13 cellular contexts compared by ENCODE assay signal in the genomic region with DNA sequence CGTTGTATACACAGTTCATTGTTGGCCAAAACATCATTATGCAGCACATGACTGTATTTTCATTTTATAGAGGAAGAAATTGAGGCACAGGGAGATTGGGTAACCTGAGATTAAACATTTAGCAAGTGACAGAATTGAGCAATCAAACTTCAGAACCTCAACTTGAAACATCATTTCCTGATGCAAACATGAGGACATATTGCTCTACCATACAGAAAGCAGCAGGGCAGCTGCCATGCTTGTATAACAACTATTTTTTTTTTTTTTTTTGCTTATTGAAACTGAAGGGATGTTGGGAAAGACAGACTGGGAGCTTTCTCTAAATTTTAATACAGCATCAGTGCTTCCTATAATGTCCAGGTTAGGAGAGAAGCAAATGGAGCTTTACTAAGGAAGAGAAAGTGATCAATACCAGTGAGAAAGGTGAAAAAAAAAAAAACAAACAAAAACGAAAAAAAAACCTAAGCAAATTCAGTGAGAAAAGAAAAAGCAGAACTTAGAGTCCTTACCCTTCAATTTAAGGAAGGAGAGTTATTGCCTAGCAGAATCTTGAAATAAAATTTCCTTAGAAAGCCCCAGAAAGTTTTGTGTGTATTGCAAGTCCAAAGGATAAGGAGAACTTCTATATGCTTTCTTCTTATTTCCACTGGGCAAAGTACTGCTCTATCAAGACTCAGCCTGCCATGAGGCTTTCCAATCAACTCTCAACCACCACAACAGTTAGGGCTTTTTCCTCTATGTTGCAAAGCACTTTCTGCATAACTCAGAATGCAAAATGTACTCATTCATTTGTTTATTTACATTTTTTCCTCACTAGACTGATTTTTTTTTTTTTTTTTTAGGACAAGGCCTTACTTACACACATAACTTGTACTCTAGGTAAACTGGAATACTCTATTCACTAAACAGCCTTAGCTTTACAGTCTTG. TPM values are rescaled to one million over a fixed set of nuclear protein-coding genes. Genes with fewer than 3 reads are reported as not detected.
DNase-seq lines count a peak whose midpoint lies in the region; ATAC-seq and TF ChIP-seq lines count a peak whose summit lies in the region.
"Had no signal": no experiment of that assay in that cellular context is flagged by ENCODE, and none has a peak within 500 bp of the region (broad histone marks: within the 10 kb centered on the region; RNA-seq: fewer than 3 reads in every experiment).

No MANE protein-coding gene starts in this region.

- peaks cover 20% of the 10 kb centered on the region for H3K9me3 Mint-ChIP-seq in activated CD4-positive, alpha-beta T cell treated with anti-CD3 and anti-CD28 coated beads for 36 hours (ENCODE audit: low read depth)
- H3K9me3 Mint-ChIP-seq in IgD-negative memory B cell (peaks cover 2 to 15% (median 9%) of the 10 kb centered on the region in 3 donors), progenitor cell of endocrine pancreas (ENCODE audit: low read depth) (peaks cover 14% of the 10 kb centered on the region)
- peaks cover 9% of the 10 kb centered on the region for H3K9me3 Mint-ChIP-seq in activated T-helper 1 cell treated with anti-CD3 and anti-CD28 coated beads, Interleukin-12 subunit alpha, Interleukin-12 subunit beta, Interleukin-2, Interleukin-4 antibody, amounts not matched to agents 30 ng/mL and 10 ng/mL and 1 ng/mL, durations not matched to agents 14 hours and 24 hours and 36 hours

- POLR2A ChIA-PET in activated CD4-positive, alpha-beta T cell treated with anti-CD3 and anti-CD28 coated beads for 36 hours (lab: Charles Lee), result interaction anchor here (1.7 kb wide), 2 partner anchors 9 to 21 kb away, joined by 6 to 8 read pairs; a partner anchor contains a TSS

- intact Hi-C loops in activated CD4-positive, alpha-beta T cell treated with anti-CD3 and anti-CD28 coated beads for 36 hours (cut with DNase I, micrococcal nuclease), result no loop called here
- intact Hi-C loops in activated T-helper 1 cell treated with anti-CD3 and anti-CD28 coated beads, Interleukin-12 subunit alpha, Interleukin-12 subunit beta, Interleukin-2, Interleukin-4 antibody, amounts not matched to agents 30 ng/mL and 10 ng/mL and 1 ng/mL, durations not matched to agents 14 hours and 24 hours and 36 hours (cut with micrococcal nuclease), result no loop called here

- ATAC-seq in activated CD4-positive, alpha-beta T cell treated with anti-CD3 and anti-CD28 coated beads for 36 hours, result peak; percentile 45
- ATAC-seq in GM18873 (IDR thresholded peaks at IDR 0.05; ENCODE audit: low FRiP score, unreplicated experiment) (no peak), HG03196 (IDR thresholded peaks at IDR 0.05; ENCODE audit: unreplicated experiment) (no peak)

- TF ChIP-seq CTCF in progenitor cell of endocrine pancreas (IDR thresholded peaks at IDR 0.05; ENCODE audit: unreplicated experiment), result no peak

- in situ Hi-C loops in KBM-7 (cut with MboI; ENCODE audit: low pct_unique_long_range_greater_than_20kb, low sequenced_read_pairs), result no loop called here

- peak overlapping the region; percentile 90 for H3K27ac Mint-ChIP-seq in activated CD4-positive, alpha-beta T cell treated with anti-CD3 and anti-CD28 coated beads for 36 hours
- peak overlapping the region; percentile 54 to 82 (median 76) for H3K27ac Mint-ChIP-seq in IgD-negative memory B cell
- H3K27ac Mint-ChIP-seq in activated T-helper 1 cell treated with anti-CD3 and anti-CD28 coated beads, Interleukin-12 subunit alpha, Interleukin-12 subunit beta, Interleukin-2, Interleukin-4 antibody, amounts not matched to agents 30 ng/mL and 10 ng/mL and 1 ng/mL, durations not matched to agents 14 hours and 24 hours and 36 hours, result peak overlapping the region; percentile 31
- no peak overlapping the region for H3K27ac Mint-ChIP-seq in progenitor cell of endocrine pancreas

- DNase-seq in activated CD4-positive, alpha-beta T cell treated with anti-CD3 and anti-CD28 coated beads for 36 hours, result no peak
- no peak for DNase-seq in activated CD4-positive, alpha-beta T cell treated with anti-CD3 and anti-CD28 coated beads, Interleukin-2, amount 50 U/mL, for 48 hours
- DNase-seq in activated T-helper 1 cell treated with anti-CD3 and anti-CD28 coated beads, Interleukin-12 subunit alpha, Interleukin-12 subunit beta, Interleukin-2, Interleukin-4 antibody, amounts not matched to agents 30 ng/mL and 10 ng/mL and 1 ng/mL, durations not matched to agents 14 hours and 24 hours and 36 hours (ENCODE audit: low spot score), result no peak
- DNase-seq in progenitor cell of endocrine pancreas (ENCODE audit: low spot score, unreplicated experiment), result no peak
- no peak for DNase-seq in KBM-7
- DNase-seq: caudate nucleus; foreskin fibroblast; kidney glomerular epithelial cell; NCI-H510A; stimulated activated CD4-positive, alpha-beta T cell treated with anti-CD3 and anti-CD28 coated beads, Interleukin-15, amount 100 ng/mL, for 24 hours had no signal

- H3K36me3 Mint-ChIP-seq in activated CD4-positive, alpha-beta T cell treated with anti-CD3 and anti-CD28 coated beads for 36 hours (ENCODE audit: low read depth), result peaks cover 64% of the 10 kb centered on the region
- H3K36me3 Mint-ChIP-seq in IgD-negative memory B cell, result peaks cover 13% of the 10 kb centered on the region
- peaks cover 33% of the 10 kb centered on the region for H3K36me3 Mint-ChIP-seq in activated T-helper 1 cell treated with anti-CD3 and anti-CD28 coated beads, Interleukin-12 subunit alpha, Interleukin-12 subunit beta, Interleukin-2, Interleukin-4 antibody, amounts not matched to agents 30 ng/mL and 10 ng/mL and 1 ng/mL, durations not matched to agents 14 hours and 24 hours and 36 hours (ENCODE audit: low read depth)
- peaks cover 26% of the 10 kb centered on the region for H3K36me3 Mint-ChIP-seq in progenitor cell of endocrine pancreas (ENCODE audit: insufficient read depth)

- CTCF ChIA-PET in activated CD4-positive, alpha-beta T cell treated with anti-CD3 and anti-CD28 coated beads for 36 hours (lab: Charles Lee), result interaction anchor here (0.8 to 1.6 kb wide), 9 partner anchors 8 to 742 kb away, joined by 3 to 5 read pairs (median 3); no protein-coding TSS in a partner anchor

- H3K4me1 Mint-ChIP-seq in activated CD4-positive, alpha-beta T cell treated with anti-CD3 and anti-CD28 coated beads for 36 hours, result peaks cover 67% of the 10 kb centered on the region
- H3K4me1 Mint-ChIP-seq in IgD-negative memory B cell (peaks cover 32 to 35% (median 34%) of the 10 kb centered on the region in 3 donors), progenitor cell of endocrine pancreas (ENCODE audit: low read depth) (peaks cover 42% of the 10 kb centered on the region)
- H3K4me1 Mint-ChIP-seq in activated T-helper 1 cell treated with anti-CD3 and anti-CD28 coated beads, Interleukin-12 subunit alpha, Interleukin-12 subunit beta, Interleukin-2, Interleukin-4 antibody, amounts not matched to agents 30 ng/mL and 10 ng/mL and 1 ng/mL, durations not matched to agents 14 hours and 24 hours and 36 hours (ENCODE audit: low read depth), result peaks cover 46% of the 10 kb centered on the region

- H3K4me3 Mint-ChIP-seq in activated CD4-positive, alpha-beta T cell treated with anti-CD3 and anti-CD28 coated beads for 36 hours, result peak overlapping the region; percentile 27
- H3K4me3 Mint-ChIP-seq in IgD-negative memory B cell, result peak overlapping the region in 3 of 4 donors; percentile 5 to 65 (median 39)
- no peak overlapping the region for H3K4me3 Mint-ChIP-seq in activated T-helper 1 cell treated with anti-CD3 and anti-CD28 coated beads, Interleukin-12 subunit alpha, Interleukin-12 subunit beta, Interleukin-2, Interleukin-4 antibody, amounts not matched to agents 30 ng/mL and 10 ng/mL and 1 ng/mL, durations not matched to agents 14 hours and 24 hours and 36 hours
- H3K4me3 Mint-ChIP-seq in progenitor cell of endocrine pancreas (ENCODE audit: low read depth), result peak overlapping the region; percentile 12

- H3K27me3 Mint-ChIP-seq in activated CD4-positive, alpha-beta T cell treated with anti-CD3 and anti-CD28 coated beads for 36 hours, result no peaks in the 10 kb centered on the region
- H3K27me3 Mint-ChIP-seq in IgD-negative memory B cell, result no peaks in the 10 kb centered on the region
- no peaks in the 10 kb centered on the region for H3K27me3 Mint-ChIP-seq in activated T-helper 1 cell treated with anti-CD3 and anti-CD28 coated beads, Interleukin-12 subunit alpha, Interleukin-12 subunit beta, Interleukin-2, Interleukin-4 antibody, amounts not matched to agents 30 ng/mL and 10 ng/mL and 1 ng/mL, durations not matched to agents 14 hours and 24 hours and 36 hours (ENCODE audit: insufficient read depth)
- no peaks in the 10 kb centered on the region for H3K27me3 Mint-ChIP-seq in progenitor cell of endocrine pancreas

RNA-seq across cellular contexts. Expression of a gene that starts 21.6 kb away (rescaled TPM):
- total RNA-seq in activated CD4-positive, alpha-beta T cell treated with anti-CD3 and anti-CD28 coated beads for 36 hours, result 100 to 1,000 TPM in 1 of 2 experiments, 10 to 100 TPM in 1; 76.6 to 131 TPM
- polyA plus RNA-seq in IgD-negative memory B cell, result 669 TPM
- 86.4 and 87.9 TPM in 2 replicates for total RNA-seq in activated T-helper 1 cell treated with anti-CD3 and anti-CD28 coated beads, Interleukin-12 subunit alpha, Interleukin-12 subunit beta, Interleukin-2, Interleukin-4 antibody, amounts not matched to agents 30 ng/mL and 10 ng/mL and 1 ng/mL, durations not matched to agents 14 hours and 24 hours and 36 hours
- total RNA-seq in progenitor cell of endocrine pancreas, result 162 and 164 TPM in 2 replicates
